Comparison of ENCODE assay signal across 24 cellular contexts in the genomic region with DNA sequence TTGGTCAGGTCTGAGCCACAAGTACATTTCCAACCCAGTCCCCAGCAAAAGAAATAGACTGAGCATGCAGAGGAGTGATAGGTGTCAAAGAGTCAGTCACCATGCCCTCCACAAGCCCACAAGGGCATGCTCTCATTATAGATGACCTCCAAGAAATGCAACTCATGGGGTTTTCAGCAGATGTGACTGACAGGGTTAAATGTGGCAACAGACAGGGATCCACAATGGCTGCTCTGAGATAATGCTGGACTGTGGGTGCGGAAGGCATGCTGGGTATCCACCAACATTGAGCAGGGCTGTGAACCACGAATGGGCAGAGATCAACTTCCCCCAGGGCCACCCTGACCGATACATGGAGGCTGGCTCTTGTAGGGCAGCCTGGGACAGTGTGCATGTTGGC.
A peak's percentile ranks its signal among the peaks of the same experiment; 100 is the strongest.
DNase-seq lines count a peak whose midpoint lies in the region; ATAC-seq, FAIRE-seq and TF ChIP-seq lines count a peak whose summit lies in the region.
"Had no signal": no experiment of that assay in that cellular context is flagged by ENCODE, and none has a peak within 500 bp of the region (broad histone marks: within the 10 kb centered on the region; RNA-seq: fewer than 3 reads in every experiment).

No MANE protein-coding gene starts in this region.

- H3K27ac ChIP-seq in kidney (ENCODE audit: low read depth in 2 of 2, low read length in 2 of 2): no peak overlapping the region
- H3K27ac ChIP-seq: A549; BLaER1 treated with 17β-estradiol and CSF1 and Interleukin-3, amounts not matched to agents 10 nM and 100 nM; GM23248 had no signal

- H3K4me3 Mint-ChIP-seq in stimulated activated naive CD8-positive, alpha-beta T cell treated with anti-CD3 and anti-CD28 coated beads, Interleukin-15, amount 100 ng/mL, for 72 hours: no peak overlapping the region
- H3K4me3 Mint-ChIP-seq: CD4-positive, alpha-beta memory T cell had no signal

- peak; percentile 43 for ATAC-seq in stimulated activated naive CD8-positive, alpha-beta T cell treated with anti-CD3 and anti-CD28 coated beads, Interleukin-15, Interleukin-2, amounts not matched to agents 100 U/mL and 50 U/mL, for 24 hours
- no peak for ATAC-seq in stimulated activated naive CD8-positive, alpha-beta T cell treated with anti-CD3 and anti-CD28 coated beads, Interleukin-15, amount 100 ng/mL, for 72 hours
- ATAC-seq in omental fat pad (ENCODE audit: low FRiP score) (peak; percentile 48), GM19395 (IDR thresholded peaks at IDR 0.05; ENCODE audit: unreplicated experiment) (no peak)
- ATAC-seq: A549 had no signal

- no peak overlapping the region for H3K4me3 ChIP-seq in kidney (ENCODE audit: low read length in 2 of 2)
- H3K4me3 ChIP-seq: A549; BLaER1 treated with 17β-estradiol and CSF1 and Interleukin-3, amounts not matched to agents 10 nM and 100 nM; GM23248 had no signal

- peaks cover 18% of the 10 kb centered on the region for H3K4me1 Mint-ChIP-seq in stimulated activated naive CD8-positive, alpha-beta T cell treated with anti-CD3 and anti-CD28 coated beads, Interleukin-15, amount 100 ng/mL, for 72 hours

- H3K27ac Mint-ChIP-seq in stimulated activated naive CD8-positive, alpha-beta T cell treated with anti-CD3 and anti-CD28 coated beads, Interleukin-15, amount 100 ng/mL, for 72 hours: no peak overlapping the region
- H3K27ac Mint-ChIP-seq: CD4-positive, alpha-beta memory T cell had no signal

- H3K36me3 ChIP-seq in kidney (ENCODE audit: control insufficient read depth in 1 of 2, insufficient read depth in 2 of 2, low read length in 2 of 2): no peaks in the 10 kb centered on the region
- H3K36me3 ChIP-seq: BE2C; BLaER1 treated with 17β-estradiol and CSF1 and Interleukin-3, amounts not matched to agents 10 nM and 100 nM had no signal

- H3K9ac ChIP-seq in kidney (ENCODE audit: low read length in 2 of 2): no peak overlapping the region
- H3K9ac ChIP-seq: BLaER1 treated with 17β-estradiol and CSF1 and Interleukin-3, amounts not matched to agents 10 nM and 100 nM; GM23248 had no signal

- TF ChIP-seq CTCF in kidney (IDR thresholded peaks at IDR 0.05; ENCODE audit: borderline replicate concordance, extremely low read depth, insufficient read depth): no peak
- no peak for TF ChIP-seq CTCF in omental fat pad (IDR thresholded peaks at IDR 0.05)
- no peak for TF ChIP-seq CTCF in GM10266 (IDR thresholded peaks at IDR 0.05; ENCODE audit: control insufficient read depth, insufficient read depth, low read depth, missing control alignments)

- FAIRE-seq in kidney (lab: Jason Lieb, UNC): no peak
- FAIRE-seq: GM12892, H1 had no signal

- no peaks in the 10 kb centered on the region for H3K9me3 Mint-ChIP-seq in stimulated activated naive CD8-positive, alpha-beta T cell treated with anti-CD3 and anti-CD28 coated beads, Interleukin-15, amount 100 ng/mL, for 72 hours

- H3K9me3 ChIP-seq in kidney (ENCODE audit: control insufficient read depth in 1 of 2, low read length in 2 of 2): no peaks in the 10 kb centered on the region
- H3K9me3 ChIP-seq: A549; BE2C; BLaER1 treated with 17β-estradiol and CSF1 and Interleukin-3, amounts not matched to agents 10 nM and 100 nM had no signal

- peaks cover 0 to 2% of the 10 kb centered on the region in 2 donors for H3K4me1 ChIP-seq in kidney (ENCODE audit: control insufficient read depth in 1 of 2, insufficient read depth in 1 of 2, low read depth in 1 of 2, low read length in 2 of 2)
- H3K4me1 ChIP-seq: BE2C had no signal

- H3K27me3 Mint-ChIP-seq in stimulated activated naive CD8-positive, alpha-beta T cell treated with anti-CD3 and anti-CD28 coated beads, Interleukin-15, amount 100 ng/mL, for 72 hours: no peaks in the 10 kb centered on the region
- H3K27me3 Mint-ChIP-seq: CD4-positive, alpha-beta memory T cell had no signal

- intact Hi-C loops in kidney (cut with DNase I): no loop called here

- no peak for DNase-seq in stimulated activated naive CD8-positive, alpha-beta T cell treated with anti-CD3 and anti-CD28 coated beads, Interleukin-15, Interleukin-2, amounts not matched to agents 100 U/mL and 50 U/mL, for 24 hours
- DNase-seq in stimulated activated naive CD8-positive, alpha-beta T cell treated with anti-CD3 and anti-CD28 coated beads, Interleukin-15, amount 100 ng/mL, for 72 hours: no peak
- DNase-seq in kidney (peak; percentile 26), omental fat pad (ENCODE audit: low spot score) (no peak), putamen (ENCODE audit: low spot score) (no peak), GM10266 (ENCODE audit: extremely low spot score) (no peak)
- DNase-seq: 8988T; ACHN; AML-193; BE2C; Calu3; CD4-positive, alpha-beta memory T cell; COR-L47; DMS53; DMS79 treated with DMSO at 0.1 percent for 48 hours; GF-D8; GM23248; H7; HCEC 1CT had no signal

Comparison
In these comparisons a context has a peak if more than half of its experiments do, and no peak if none do; other contexts are left out.
1. ATAC-seq: peak in stimulated activated naive CD8-positive, alpha-beta T cell treated with anti-CD3 and anti-CD28 coated beads, Interleukin-15, Interleukin-2, amounts not matched to agents 100 U/mL and 50 U/mL, for 24 hours (single experiment) and omental fat pad (single experiment); none in stimulated activated naive CD8-positive, alpha-beta T cell treated with anti-CD3 and anti-CD28 coated beads, Interleukin-15, amount 100 ng/mL, for 72 hours (single experiment) and GM19395 (single experiment).